ENCODE assay signal across 13 cellular contexts in the genomic region with DNA sequence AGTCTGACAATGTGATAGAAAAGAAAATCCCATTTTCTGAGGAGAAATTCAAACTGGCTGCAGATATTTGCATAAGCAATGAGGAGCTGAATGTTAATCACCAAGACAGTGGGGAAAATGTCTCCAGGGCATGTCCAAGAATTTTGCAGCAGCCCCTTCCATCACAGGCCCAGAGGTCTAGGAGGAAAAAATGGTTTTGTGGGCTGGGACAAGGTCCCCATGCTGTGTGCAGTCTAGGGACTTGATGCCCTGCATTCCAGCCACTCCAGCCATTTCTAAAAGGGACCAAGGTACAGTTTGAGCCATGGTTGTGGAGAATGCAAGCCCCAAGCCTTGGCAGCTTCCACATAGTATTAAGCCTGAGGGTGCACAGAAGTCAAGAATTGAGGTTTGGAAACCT. TPM values are rescaled to one million over a fixed set of nuclear protein-coding genes. Genes with fewer than 3 reads are reported as not detected.
"Had no signal": no experiment of that assay in that cellular context is flagged by ENCODE, and none has a peak within 500 bp of the region (broad histone marks: within the 10 kb centered on the region; RNA-seq: fewer than 3 reads in every experiment).

No MANE protein-coding gene starts in this region.

RNA-seq across cellular contexts. Expression of a gene that starts 30.8 kb away (rescaled TPM):
- total RNA-seq: kidney epithelial cell, left cardiac atrium, left colon, left lobe of liver, left ventricle myocardium inferior, left ventricle myocardium superior, lung microvascular endothelial cell, mammary epithelial cell, mesenteric fat pad, mucosa of descending colon, myocyte had no signal
- polyA plus RNA-seq: keratinocyte; mammary epithelial cell; naive thymus-derived CD4-positive, alpha-beta T cell had no signal
